ENCODE assay signal across 8 cellular contexts in the genomic region with DNA sequence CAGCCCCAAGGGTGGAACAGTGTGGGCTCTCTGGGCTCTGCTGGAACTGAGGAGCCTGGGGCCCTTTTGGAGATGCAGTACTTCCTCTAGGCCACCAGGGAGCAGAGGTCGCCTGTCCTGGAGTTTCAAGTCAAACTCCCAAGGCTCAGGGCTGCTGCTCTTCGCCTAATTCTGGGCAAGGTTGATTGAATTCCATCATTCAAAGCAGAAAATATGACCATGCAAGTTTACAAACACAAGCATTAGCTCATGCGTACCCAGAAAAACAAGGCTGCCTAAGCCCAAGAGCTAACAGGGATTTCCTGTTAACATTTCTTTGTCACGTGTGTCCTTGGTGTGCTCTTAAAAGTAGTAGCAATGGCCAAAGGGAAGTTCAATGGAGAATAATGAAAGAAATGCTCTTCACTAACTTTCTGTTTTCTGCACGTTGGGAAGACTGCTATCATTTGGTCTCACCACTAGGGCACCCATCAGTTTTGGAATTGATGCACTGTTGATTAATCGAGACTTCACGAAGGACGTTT. TPM values are rescaled to one million over a fixed set of nuclear protein-coding genes. Genes with fewer than 3 reads are reported as not detected.
A peak's percentile ranks its signal among the peaks of the same experiment; 100 is the strongest.
DNase-seq lines count a peak whose midpoint lies in the region; FAIRE-seq and TF ChIP-seq lines count a peak whose summit lies in the region.

No MANE protein-coding gene starts in this region.

- no peak overlapping the region for H3K9ac ChIP-seq in MM.1S (ENCODE audit: low read length)

- H3K27me3 ChIP-seq in HAP-1 (ENCODE audit: low read depth) (no peaks in the 10 kb centered on the region), MM.1S (replicated peaks; ENCODE audit: insufficient read depth, low read length) (peaks cover 12% of the 10 kb centered on the region; the same call in 1 of the 2 replicates)

- FAIRE-seq in TTC549 (lab: Jason Lieb, UNC), result peak; percentile 32

- H3K9me3 ChIP-seq in HAP-1 (no peaks in the 10 kb centered on the region), MM.1S (replicated peaks; ENCODE audit: insufficient read depth, low read length) (no peaks in the 10 kb centered on the region)

- H3K4me3 ChIP-seq in HAP-1 (no peak overlapping the region), MM.1S (ENCODE audit: low read length) (no peak overlapping the region)

- BruUV-seq in MCF 10A (replicated peaks; lab: Mats Ljungman, UMichigan), result no TSS peak

- in situ Hi-C loops in HAP-1 (cut with MboI; ENCODE audit: low sequenced_read_pairs), result no loop called here

- H3K79me2 ChIP-seq in MM.1S (ENCODE audit: low read length), result no peaks in the 10 kb centered on the region

- peaks cover 15% of the 10 kb centered on the region for H3K27me3 Mint-ChIP-seq in MCF 10A (ENCODE audit: insufficient read depth, unreplicated experiment)

- no peaks in the 10 kb centered on the region for H3F3A ChIP-seq in MM.1S (ENCODE audit: insufficient read depth, low read length)

- no peak overlapping the region for H3K4me3 Mint-ChIP-seq in MCF 10A (ENCODE audit: unreplicated experiment)

- H3K4me1 ChIP-seq in HAP-1, result no peaks in the 10 kb centered on the region
- no peaks in the 10 kb centered on the region for H3K4me1 ChIP-seq in MM.1S (ENCODE audit: low read length)

- H3K4me1 Mint-ChIP-seq in MCF 10A (ENCODE audit: insufficient read depth, unreplicated experiment), result no peaks in the 10 kb centered on the region

- POLR2A ChIA-PET in MCF 10A (lab: Yijun Ruan, JAX), result interaction anchor here (0.6 kb wide), 1 partner anchor 24 kb away, joined by 3 read pairs; no protein-coding TSS in a partner anchor

- peak; percentile 84 for TF ChIP-seq CTCF in GM12872 (IDR thresholded peaks at IDR 0.05; ENCODE audit: insufficient read depth, low read depth, low read length)
- peak; percentile 81 for TF ChIP-seq CTCF in MM.1S (IDR thresholded peaks at IDR 0.05; ENCODE audit: low read length)
- TF ChIP-seq CTCF in MCF 10A (IDR thresholded peaks at IDR 0.05; ENCODE audit: unreplicated experiment), result peak; percentile 76

- H3K36me3 ChIP-seq in HAP-1 (replicated peaks) (no peaks in the 10 kb centered on the region), MM.1S (replicated peaks; ENCODE audit: insufficient read depth, low read length) (no peaks in the 10 kb centered on the region)

- no peaks in the 10 kb centered on the region for H3K9me3 Mint-ChIP-seq in MCF 10A (ENCODE audit: unreplicated experiment)

- peak overlapping the region; percentile 23; the same call in 1 of the 2 replicates for H3K4me2 ChIP-seq in MM.1S (ENCODE audit: low read depth, low read length)

- H3K36me3 Mint-ChIP-seq in MCF 10A (ENCODE audit: insufficient read depth, unreplicated experiment), result no peaks in the 10 kb centered on the region

- H3K27ac ChIP-seq in MM.1S (ENCODE audit: low read length), result no peak overlapping the region

- no peaks in the 10 kb centered on the region for H3K9me2 ChIP-seq in MM.1S (replicated peaks; ENCODE audit: insufficient read depth, low read length)

- H4K20me1 ChIP-seq in MM.1S (ENCODE audit: insufficient read depth, low read length), result no peaks in the 10 kb centered on the region

- DNase-seq in HAP-1 (ENCODE audit: low spot score in 2 of 2), result peak; percentile 69 to 78
- DNase-seq in MM.1S, result peak; percentile 59
- DNase-seq in MCF 10A (ENCODE audit: unreplicated experiment), result peak; percentile 67
- DNase-seq in islet precursor cell, result peak; percentile 78
- DNase-seq in stimulated activated CD4-positive, alpha-beta T cell treated with anti-CD3 and anti-CD28 coated beads, Interleukin-15, amount 100 ng/mL, for 24 hours, result peak; percentile 61
- DNase-seq in COR-L47 (lab: John Stamatoyannopoulos, UW), result no peak

- peak overlapping the region; percentile 44; the same call in 1 of the 2 replicates for H2AFZ ChIP-seq in MM.1S (ENCODE audit: low read length)

- no peak overlapping the region for H3K27ac Mint-ChIP-seq in MCF 10A (ENCODE audit: low read depth, unreplicated experiment)

- CTCF ChIA-PET in MCF 10A (lab: Yijun Ruan, JAX), result interaction anchor here (0.6 to 6.1 kb wide), 12 partner anchors 12 to 249 kb away, joined by 3 to 54 read pairs (median 4); no protein-coding TSS in a partner anchor

- intact Hi-C loops in MCF 10A (cut with micrococcal nuclease), result loop anchor here (1.0 to 2.0 kb wide), 3 partner anchors 166 to 278 kb away; no protein-coding TSS in a partner anchor

RNA-seq across cellular contexts. Expression of a gene that starts 20.1 kb away (rescaled TPM):
- 0.23 and 0.29 TPM in 2 replicates for total RNA-seq in MCF 10A (2022)

RNA-seq across cellular contexts. Expression of a gene that starts 34.1 kb away (rescaled TPM):
- not detected in 2 replicates for total RNA-seq in MCF 10A (2022)
